In the genomic region with DNA sequence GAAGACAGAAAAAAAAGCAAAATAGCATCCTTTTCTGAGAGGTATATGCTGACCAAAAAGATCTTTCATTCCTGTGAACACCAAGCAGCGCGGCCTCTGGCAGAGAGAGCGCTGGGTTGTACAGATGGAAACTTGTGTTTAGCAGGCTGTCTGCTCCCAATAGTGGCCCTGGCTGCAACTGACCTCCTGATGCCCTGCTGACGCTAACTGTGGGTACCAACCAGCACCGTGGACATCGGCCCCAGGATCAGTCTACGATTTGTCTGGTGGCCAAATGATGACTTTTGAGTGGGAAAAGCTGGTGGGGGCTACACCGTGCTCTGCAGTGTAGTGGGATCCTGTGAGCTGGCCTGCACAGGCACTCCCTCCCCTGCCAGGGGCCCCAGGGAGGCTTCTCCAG, we compare ENCODE assay signal across 1 cellular context.
A peak's percentile ranks its signal among the peaks of the same experiment; 100 is the strongest.
TF ChIP-seq lines count a peak whose summit lies in the region.

No MANE protein-coding gene starts in this region.

TF ChIP-seq in HepG2, 621 proteins besides CTCF, POLR2A, EP300 and RAD21:
- no peak for TF ChIP-seq SALL2 (CRISPR knock-in tag; IDR thresholded peaks at IDR 0.05)
- TF ChIP-seq, protein P1, sequence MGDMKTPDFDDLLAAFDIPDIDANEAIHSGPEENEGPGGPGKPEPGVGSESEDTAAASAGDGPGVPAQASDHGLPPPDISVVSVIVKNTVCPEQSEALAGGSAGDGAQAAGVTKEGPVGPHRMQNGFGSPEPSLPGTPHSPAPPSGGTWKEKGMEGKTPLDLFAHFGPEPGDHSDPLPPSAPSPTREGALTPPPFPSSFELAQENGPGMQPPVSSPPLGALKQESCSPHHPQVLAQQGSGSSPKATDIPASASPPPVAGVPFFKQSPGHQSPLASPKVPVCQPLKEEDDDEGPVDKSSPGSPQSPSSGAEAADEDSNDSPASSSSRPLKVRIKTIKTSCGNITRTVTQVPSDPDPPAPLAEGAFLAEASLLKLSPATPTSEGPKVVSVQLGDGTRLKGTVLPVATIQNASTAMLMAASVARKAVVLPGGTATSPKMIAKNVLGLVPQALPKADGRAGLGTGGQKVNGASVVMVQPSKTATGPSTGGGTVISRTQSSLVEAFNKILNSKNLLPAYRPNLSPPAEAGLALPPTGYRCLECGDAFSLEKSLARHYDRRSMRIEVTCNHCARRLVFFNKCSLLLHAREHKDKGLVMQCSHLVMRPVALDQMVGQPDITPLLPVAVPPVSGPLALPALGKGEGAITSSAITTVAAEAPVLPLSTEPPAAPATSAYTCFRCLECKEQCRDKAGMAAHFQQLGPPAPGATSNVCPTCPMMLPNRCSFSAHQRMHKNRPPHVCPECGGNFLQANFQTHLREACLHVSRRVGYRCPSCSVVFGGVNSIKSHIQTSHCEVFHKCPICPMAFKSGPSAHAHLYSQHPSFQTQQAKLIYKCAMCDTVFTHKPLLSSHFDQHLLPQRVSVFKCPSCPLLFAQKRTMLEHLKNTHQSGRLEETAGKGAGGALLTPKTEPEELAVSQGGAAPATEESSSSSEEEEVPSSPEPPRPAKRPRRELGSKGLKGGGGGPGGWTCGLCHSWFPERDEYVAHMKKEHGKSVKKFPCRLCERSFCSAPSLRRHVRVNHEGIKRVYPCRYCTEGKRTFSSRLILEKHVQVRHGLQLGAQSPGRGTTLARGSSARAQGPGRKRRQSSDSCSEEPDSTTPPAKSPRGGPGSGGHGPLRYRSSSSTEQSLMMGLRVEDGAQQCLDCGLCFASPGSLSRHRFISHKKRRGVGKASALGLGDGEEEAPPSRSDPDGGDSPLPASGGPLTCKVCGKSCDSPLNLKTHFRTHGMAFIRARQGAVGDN (CRISPR knock-in tag; IDR thresholded peaks at IDR 0.05): 0 out of 2 replicates have a peak, but pooled peaks have one; percentile 9
